10 cellular contexts compared by ENCODE assay signal in the genomic region with DNA sequence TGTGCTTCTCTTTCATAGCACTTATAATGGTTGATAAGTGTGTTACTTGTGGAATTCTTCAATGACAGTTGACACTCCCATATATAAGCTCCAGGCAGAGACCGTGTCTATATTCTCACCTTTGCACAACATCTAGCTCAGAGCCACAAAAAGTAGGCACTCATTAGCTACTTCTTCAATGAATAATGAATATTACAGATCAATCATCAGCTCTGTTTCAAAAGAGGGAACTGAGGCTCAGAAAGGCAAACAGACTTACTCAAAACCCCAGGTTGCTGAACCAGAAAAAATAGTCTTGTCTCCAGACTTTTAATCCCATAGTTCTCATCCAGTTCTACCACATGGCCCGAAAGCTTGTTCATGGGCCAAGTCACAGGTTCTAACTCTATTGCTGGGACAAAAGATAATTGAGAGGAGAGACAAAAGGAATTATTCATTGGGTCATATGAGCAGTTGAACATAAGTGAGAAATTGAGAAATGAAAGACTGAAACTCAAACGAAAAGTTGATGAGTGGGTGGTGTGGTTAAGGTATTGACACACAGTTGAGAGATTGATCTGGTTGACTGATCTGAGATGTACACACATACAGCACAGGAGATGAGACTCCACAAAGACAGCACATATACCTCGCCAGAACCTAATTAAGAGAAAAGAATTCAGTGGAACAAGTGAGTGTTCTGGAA.
A peak's percentile ranks its signal among the peaks of the same experiment; 100 is the strongest.
DNase-seq lines count a peak whose midpoint lies in the region; ATAC-seq, FAIRE-seq and TF ChIP-seq lines count a peak whose summit lies in the region.
"Had no signal": no experiment of that assay in that cellular context is flagged by ENCODE, and none has a peak within 500 bp of the region (broad histone marks: within the 10 kb centered on the region; RNA-seq: fewer than 3 reads in every experiment).

No MANE protein-coding gene starts in this region.

- H3K4me1 ChIP-seq in HAP-1 (no peaks in the 10 kb centered on the region; the same call in 1 of the 2 replicates), tibial nerve (peaks cover 0 to 3% (median 0%) of the 10 kb centered on the region in 4 donors)
- H3K4me1 ChIP-seq: thyroid gland had no signal

- no peaks in the 10 kb centered on the region for H3K27me3 ChIP-seq in HAP-1 (ENCODE audit: low read depth)
- H3K27me3 ChIP-seq in tibial nerve, result no peaks in the 10 kb centered on the region
- H3K27me3 ChIP-seq: thyroid gland had no signal

- H3K27ac ChIP-seq in tibial nerve, result no peak overlapping the region
- H3K27ac ChIP-seq: thyroid gland had no signal

- TF ChIP-seq POLR2A in GM12892 (IDR thresholded peaks at IDR 0.05; ENCODE audit: low read depth, low read length) (no peak), tibial nerve (IDR thresholded peaks at IDR 0.05) (no peak)

- H3K36me3 ChIP-seq in HAP-1 (replicated peaks) (no peaks in the 10 kb centered on the region), tibial nerve (no peaks in the 10 kb centered on the region)
- H3K36me3 ChIP-seq: thyroid gland had no signal

- TF ChIP-seq EP300 in tibial nerve (IDR thresholded peaks at IDR 0.05), result no peak

- peak; percentile 5 for DNase-seq in GM12892 (ENCODE audit: insufficient read length)
- DNase-seq in GM19238 (ENCODE audit: insufficient read length, low spot score), result peak; percentile 7
- peak; percentile 14 for DNase-seq in RCC 7860 (ENCODE audit: low spot score)
- DNase-seq in HAP-1 (ENCODE audit: low spot score in 2 of 2), result no peak
- DNase-seq in NCI-H524 (lab: John Stamatoyannopoulos, UW), result no peak
- no peak for DNase-seq in tibial nerve (ENCODE audit: low spot score in 2 of 2)
- no peak for DNase-seq in amygdala (lab: John Stamatoyannopoulos, UW)
- DNase-seq: NCI-H226, thyroid gland had no signal

- in situ Hi-C loops in HAP-1 (cut with MboI; ENCODE audit: low sequenced_read_pairs), result no loop called here

- TF ChIP-seq CTCF in tibial nerve (IDR thresholded peaks at IDR 0.05), result no peak

- FAIRE-seq in GM12892 (lab: Jason Lieb, UNC) (peak; percentile 83), RCC 7860 (lab: Jason Lieb, UNC) (peak; percentile 77)

- WGBS in tibial nerve, 2 donors, result 79 to 80% methylated on average over 4 of the region's 4 CpGs

- no peaks in the 10 kb centered on the region for H3K9me3 ChIP-seq in HAP-1
- no peaks in the 10 kb centered on the region for H3K9me3 ChIP-seq in tibial nerve
- H3K9me3 ChIP-seq: thyroid gland had no signal

- H3K4me3 ChIP-seq in HAP-1 (no peak overlapping the region), tibial nerve (no peak overlapping the region)
- H3K4me3 ChIP-seq: thyroid gland had no signal

- peak; percentile 93 for ATAC-seq in HG02852 (IDR thresholded peaks at IDR 0.05; ENCODE audit: unreplicated experiment)

Comparison
In these comparisons a context has a peak if more than half of its experiments do, and no peak if none do; other contexts are left out.
1. DNase-seq: peak in GM12892 (single experiment), GM19238 (single experiment) and RCC 7860 (single experiment); none in HAP-1 (0 of 2), NCI-H524 (0 of 2), tibial nerve (0 of 2) and amygdala (0 of 56).